19 cellular contexts compared by ENCODE assay signal in genomic region chr19:52554216-52554971, GRCh38. TPM values are rescaled to one million over a fixed set of nuclear protein-coding genes. Genes with fewer than 3 reads are reported as not detected.
A peak's percentile ranks its signal among the peaks of the same experiment; 100 is the strongest.
DNase-seq lines count a peak whose midpoint lies in the region; FAIRE-seq and TF ChIP-seq lines count a peak whose summit lies in the region.
"Had no signal": no experiment of that assay in that cellular context is flagged by ENCODE, and none has a peak within 500 bp of the region (broad histone marks: within the 10 kb centered on the region; RNA-seq: fewer than 3 reads in every experiment).

No MANE protein-coding gene starts in this region.

- no peak overlapping the region for H3K23ac ChIP-seq in H1 (ENCODE audit: insufficient read length)

- no peak for TF ChIP-seq RAD21 in H1 (IDR thresholded peaks at IDR 0.05 in 1 of 2, conservative IDR thresholded peaks at IDR 0.05 in 1 of 2; ENCODE audit: low read depth in 2 of 2, low read length in 2 of 2)

- no peak overlapping the region for H2BK15ac ChIP-seq in H1 (ENCODE audit: low read length)

- H3K27me3 ChIP-seq in H1 (replicated peaks in 1 of 4; ENCODE audit: control insufficient read depth in 3 of 4, extremely low read depth in 1 of 4, insufficient read depth in 3 of 4, low read length in 3 of 4) (no peaks in the 10 kb centered on the region), rectal smooth muscle tissue (ENCODE audit: control insufficient read depth, insufficient read depth, low read length) (no peaks in the 10 kb centered on the region)
- H3K27me3 ChIP-seq: BE2C had no signal

- WGBS in H1 (ENCODE audit: extremely low coverage in 1 of 2, insufficient coverage in 1 of 2, insufficient read length in 1 of 2, insufficient replicate concordance in 2 of 2, low coverage in 1 of 2, low lambda C conversion rate in 2 of 2, missing lambda C conversion rate in 1 of 2), 2 experiments = 95% methylated on average over 15 of the region's 15 CpGs; no CpG with 5 or more reads in 1 of the 2 experiments

- no peaks in the 10 kb centered on the region for H3K23me2 ChIP-seq in H1 (ENCODE audit: low read depth, low read length)

- H3K9me3 Mint-ChIP-seq in activated naive CD4-positive, alpha-beta T cell treated with anti-CD3 and anti-CD28 coated beads, Interleukin-2, amount 50 U/mL, for 24 hours = peaks cover 27% of the 10 kb centered on the region

- H3K4me1 ChIP-seq in H1 (replicated peaks in 1 of 4; ENCODE audit: control insufficient read depth in 3 of 4, insufficient read depth in 4 of 4, low read length in 3 of 4) = peaks cover 0 to 6% (median under 1%) of the 10 kb centered on the region in 4 experiments; a peak in 3 of 7 replicates
- no peaks in the 10 kb centered on the region for H3K4me1 ChIP-seq in rectal smooth muscle tissue (ENCODE audit: control insufficient read depth, insufficient read depth, low read length)
- H3K4me1 ChIP-seq in OCI-LY7 (ENCODE audit: insufficient read depth, low read length, poor library complexity, severe bottlenecking) = no peaks in the 10 kb centered on the region
- H3K4me1 ChIP-seq: BE2C, HAP-1 had no signal

- no peak for FAIRE-seq in H1 (lab: Jason Lieb, UNC)
- FAIRE-seq: RCC 7860 had no signal

- no peaks in the 10 kb centered on the region for H3K27me3 Mint-ChIP-seq in activated naive CD4-positive, alpha-beta T cell treated with anti-CD3 and anti-CD28 coated beads, Interleukin-2, amount 50 U/mL, for 24 hours

- H3K9me3 ChIP-seq in H1 (ENCODE audit: insufficient read depth in 2 of 2, low read depth in 1 of 2, low read length in 1 of 2) = peaks cover 21 to 23% of the 10 kb centered on the region in 2 experiments
- peaks cover 47% of the 10 kb centered on the region for H3K9me3 ChIP-seq in OCI-LY7 (ENCODE audit: low read length)

- BruUV-seq in OCI-LY7 (replicated peaks; lab: Mats Ljungman, UMichigan) = no TSS peak

- DNase-seq in activated naive CD4-positive, alpha-beta T cell (lab: John Stamatoyannopoulos, UW) = no peak
- DNase-seq in OCI-M1 (lab: John Stamatoyannopoulos, UW) = peak; percentile 9
- no peak for DNase-seq in H1 (ENCODE audit: low read depth in 1 of 2, low spot score in 2 of 2)
- DNase-seq in NCI-H128 (lab: John Stamatoyannopoulos, UW; ENCODE audit: unreplicated experiment) = no peak
- no peak for DNase-seq in kidney glomerular epithelial cell (lab: John Stamatoyannopoulos, UW)
- no peak for DNase-seq in OCI-LY7 (ENCODE audit: low spot score)
- DNase-seq: 8988T, BE2C, EL, NCI-H1092, NCI-H1694, NCI-H226, NCI-H524 treated with DMSO at 0.1 percent for 48 hours, Right ventricle myocardium superior had no signal

- no peak overlapping the region for H4K8ac ChIP-seq in H1 (ENCODE audit: extremely low read depth, insufficient read depth, low read length)

- H3K36me3 ChIP-seq in H1 (ENCODE audit: control insufficient read depth in 2 of 4, insufficient read depth in 4 of 4, low read length in 3 of 4) (peaks cover 13 to 52% (median 36%) of the 10 kb centered on the region in 4 experiments), rectal smooth muscle tissue (ENCODE audit: control insufficient read depth, insufficient read depth, low read length) (peaks cover 24% of the 10 kb centered on the region), OCI-LY7 (ENCODE audit: insufficient read depth, low read length) (peaks cover 96% of the 10 kb centered on the region)

- POLR2A ChIA-PET in H1 (lab: Charles Lee; ENCODE audit: partially characterized antibody) (no interaction called here), OCI-LY7 (lab: Charles Lee) (no interaction called here)

- H3K9ac ChIP-seq in H1 (replicated peaks in 1 of 4; ENCODE audit: extremely low read depth in 1 of 4, low read depth in 3 of 4, low read length in 3 of 4) (no peak overlapping the region), rectal smooth muscle tissue (ENCODE audit: low read length) (no peak overlapping the region)
- H3K9ac ChIP-seq: KMS-11 had no signal

- no peak overlapping the region for H2BK5ac ChIP-seq in H1 (ENCODE audit: low read depth, low read length)

- H3K18ac ChIP-seq in H1 (ENCODE audit: extremely low read depth, low read length) = no peak overlapping the region

- peaks cover 72% of the 10 kb centered on the region for H3K36me3 Mint-ChIP-seq in activated naive CD4-positive, alpha-beta T cell treated with anti-CD3 and anti-CD28 coated beads, Interleukin-2, amount 50 U/mL, for 24 hours

- no peak for TF ChIP-seq POLR2A in H1 (IDR thresholded peaks at IDR 0.05; ENCODE audit: control extremely low read depth in 1 of 2, low read depth in 2 of 2, low read length in 2 of 2)

- intact Hi-C loops in OCI-LY7 (cut with micrococcal nuclease; ENCODE audit: unreplicated experiment) = no loop called here

- no peak overlapping the region for H2AFZ ChIP-seq in H1 (ENCODE audit: low read length)
- H2AFZ ChIP-seq in OCI-LY7 (ENCODE audit: low read length) = no peak overlapping the region

- H4K5ac ChIP-seq in H1 (ENCODE audit: insufficient read length, low read depth, low read length) = no peak overlapping the region

- H4K91ac ChIP-seq in H1 (replicated peaks; ENCODE audit: insufficient read length, low read length) = no peak overlapping the region

- H2BK12ac ChIP-seq in H1 (ENCODE audit: low read depth, low read length) = no peak overlapping the region

- H3K79me2 ChIP-seq in H1 (ENCODE audit: control insufficient read depth in 1 of 2, insufficient read depth in 2 of 2, low read length in 2 of 2) (no peaks in the 10 kb centered on the region), OCI-LY7 (ENCODE audit: insufficient read depth, low read depth, low read length) (no peaks in the 10 kb centered on the region)

- no peaks in the 10 kb centered on the region for H3K9me2 ChIP-seq in OCI-LY7 (ENCODE audit: insufficient read depth, low read length)

- no peak overlapping the region for H3K27ac Mint-ChIP-seq in activated naive CD4-positive, alpha-beta T cell treated with anti-CD3 and anti-CD28 coated beads, Interleukin-2, amount 50 U/mL, for 24 hours

- no peak overlapping the region for H2BK20ac ChIP-seq in H1 (ENCODE audit: low read length)

- H3K4me1 Mint-ChIP-seq in activated naive CD4-positive, alpha-beta T cell treated with anti-CD3 and anti-CD28 coated beads, Interleukin-2, amount 50 U/mL, for 24 hours = no peaks in the 10 kb centered on the region

- no peak overlapping the region for H3K14ac ChIP-seq in H1 (ENCODE audit: insufficient read length)

- no peak overlapping the region for H3K27ac ChIP-seq in H1 (ENCODE audit: low read depth, low read length)
- no peak overlapping the region for H3K27ac ChIP-seq in rectal smooth muscle tissue (ENCODE audit: low read depth, low read length)
- no peak overlapping the region for H3K27ac ChIP-seq in OCI-LY7 (ENCODE audit: low read depth, low read length, poor library complexity, severe bottlenecking)
- H3K27ac ChIP-seq: KMS-11 had no signal

- no peaks in the 10 kb centered on the region for H4K20me1 ChIP-seq in H1 (replicated peaks in 1 of 2; ENCODE audit: control insufficient read depth in 1 of 2, insufficient read depth in 2 of 2, low read length in 2 of 2)
- no peaks in the 10 kb centered on the region for H4K20me1 ChIP-seq in OCI-LY7 (ENCODE audit: insufficient read depth, low read length)

- H2BK120ac ChIP-seq in H1 (replicated peaks; ENCODE audit: low read depth, low read length) = no peak overlapping the region

- H3K79me1 ChIP-seq in H1 (ENCODE audit: low read depth, low read length) = peaks cover 2% of the 10 kb centered on the region; the same call in 1 of the 2 replicates

- peak overlapping the region; percentile 13 for H3K4me3 Mint-ChIP-seq in activated naive CD4-positive, alpha-beta T cell treated with anti-CD3 and anti-CD28 coated beads, Interleukin-2, amount 50 U/mL, for 24 hours

- H2AK5ac ChIP-seq in H1 (ENCODE audit: low read depth, low read length) = no peak overlapping the region

- H3K4ac ChIP-seq in H1 (replicated peaks; ENCODE audit: insufficient read length, low read depth, low read length) = no peak overlapping the region

- no peak overlapping the region for H3K56ac ChIP-seq in H1 (replicated peaks; ENCODE audit: insufficient read length, low read depth, low read length)

- H3K4me3 ChIP-seq in H1 (ENCODE audit: extremely low read depth in 1 of 4, insufficient read depth in 2 of 4, low read depth in 3 of 4, low read length in 4 of 4) (no peak overlapping the region), rectal smooth muscle tissue (ENCODE audit: low read length) (peak overlapping the region; percentile 39), OCI-LY7 (ENCODE audit: low read depth, low read length, poor library complexity, severe bottlenecking) (no peak overlapping the region)
- H3K4me3 ChIP-seq: HAP-1 had no signal

- TF ChIP-seq EP300 in H1 (IDR thresholded peaks at IDR 0.05; ENCODE audit: borderline replicate concordance in 1 of 2, low read depth in 2 of 2, low read length in 2 of 2) = no peak

- CTCF ChIA-PET in H1 (lab: Charles Lee; ENCODE audit: partially characterized antibody) = no interaction called here
- CTCF ChIA-PET in OCI-LY7 (lab: Charles Lee; ENCODE audit: unreplicated experiment) = no interaction called here

- H3K4me2 ChIP-seq in H1 (ENCODE audit: insufficient read depth in 1 of 2, low read depth in 2 of 2, low read length in 2 of 2) (no peak overlapping the region), OCI-LY7 (ENCODE audit: low read length) (no peak overlapping the region)
- H3K4me2 ChIP-seq: KMS-11 had no signal

- TF ChIP-seq CTCF in H1 (IDR thresholded peaks at IDR 0.05; ENCODE audit: control extremely low read depth in 1 of 3, insufficient read depth in 1 of 3, low read depth in 1 of 3, low read length in 3 of 3) (no peak), OCI-LY7 (conservative IDR thresholded peaks at IDR 0.05; ENCODE audit: low read length) (no peak)

RNA-seq across cellular contexts. Expression of gene ZNF701, which starts 15.7 kb away (rescaled TPM):
- total RNA-seq in H1 (2021; fragmentation: NEBNext Ultra II Directional; extraction: Animal tissue kit (Norgen Biotek cat#: 25700)) = 16.5 and 18.7 TPM in 2 replicates
- polyA plus RNA-seq in H1 (2011; rRNA removed) = 4.9 and 5.2 TPM in 2 replicates
- 6.5 TPM for polyA plus RNA-seq in H1 (2011; cell fraction: cytosol; rRNA removed)
- polyA plus RNA-seq in H1 (2011; cell fraction: nucleus; rRNA removed) = 7.0 TPM
- polyA plus RNA-seq in H1 (2012, experiment 1 of 2) = 5.2 to 10.5 TPM (median 6.4 TPM) in 4 replicates
- polyA plus RNA-seq in H1 (2012, experiment 2 of 2) = 0.68 TPM
- polyA plus RNA-seq in H1 (2013, experiment 1 of 2) = 9.3 TPM
- polyA plus RNA-seq in H1 (2013, experiment 2 of 2) = 8.7 TPM
- 25.5 and 25.7 TPM in 2 replicates for polyA minus RNA-seq in H1 (2011; rRNA and poly(A)+ RNA removed)
- 10.3 TPM for polyA minus RNA-seq in H1 (2011; cell fraction: cytosol; rRNA and poly(A)+ RNA removed)
- polyA minus RNA-seq in H1 (2011; cell fraction: nucleus; rRNA and poly(A)+ RNA removed) = 23.5 TPM
- total RNA-seq in OCI-LY7 (2014; rRNA removed; shearing (Covaris generic)) = 18.0 and 18.1 TPM in 2 replicates
- total RNA-seq in OCI-LY7 (2022) = 25.5 and 28.3 TPM in 2 replicates

RNA-seq across cellular contexts. Expression of gene ZNF808, which starts 26.9 kb away (rescaled TPM):
- total RNA-seq in H1 (2021; fragmentation: NEBNext Ultra II Directional; extraction: Animal tissue kit (Norgen Biotek cat#: 25700)) = 23.1 and 25.9 TPM in 2 replicates
- 2.6 and 3.9 TPM in 2 replicates for polyA plus RNA-seq in H1 (2011; rRNA removed)
- polyA plus RNA-seq in H1 (2011; cell fraction: cytosol; rRNA removed) = 5.3 TPM
- polyA plus RNA-seq in H1 (2011; cell fraction: nucleus; rRNA removed) = 2.9 TPM
- polyA plus RNA-seq in H1 (2012, experiment 1 of 2) = 3.9 to 8.6 TPM (median 5.6 TPM) in 4 replicates
- 0.87 TPM for polyA plus RNA-seq in H1 (2012, experiment 2 of 2)
- 8.9 TPM for polyA plus RNA-seq in H1 (2013, experiment 1 of 2)
- 9.0 TPM for polyA plus RNA-seq in H1 (2013, experiment 2 of 2)
- 25.5 and 41.6 TPM in 2 replicates for polyA minus RNA-seq in H1 (2011; rRNA and poly(A)+ RNA removed)
- 16.7 TPM for polyA minus RNA-seq in H1 (2011; cell fraction: cytosol; rRNA and poly(A)+ RNA removed)
- polyA minus RNA-seq in H1 (2011; cell fraction: nucleus; rRNA and poly(A)+ RNA removed) = 27.7 TPM
- total RNA-seq in OCI-LY7 (2014; rRNA removed; shearing (Covaris generic)) = 26.9 and 46.6 TPM in 2 replicates
- total RNA-seq in OCI-LY7 (2022) = 29.2 and 33.7 TPM in 2 replicates
